Comparison of ENCODE assay signal across 10 cellular contexts in the genomic region with DNA sequence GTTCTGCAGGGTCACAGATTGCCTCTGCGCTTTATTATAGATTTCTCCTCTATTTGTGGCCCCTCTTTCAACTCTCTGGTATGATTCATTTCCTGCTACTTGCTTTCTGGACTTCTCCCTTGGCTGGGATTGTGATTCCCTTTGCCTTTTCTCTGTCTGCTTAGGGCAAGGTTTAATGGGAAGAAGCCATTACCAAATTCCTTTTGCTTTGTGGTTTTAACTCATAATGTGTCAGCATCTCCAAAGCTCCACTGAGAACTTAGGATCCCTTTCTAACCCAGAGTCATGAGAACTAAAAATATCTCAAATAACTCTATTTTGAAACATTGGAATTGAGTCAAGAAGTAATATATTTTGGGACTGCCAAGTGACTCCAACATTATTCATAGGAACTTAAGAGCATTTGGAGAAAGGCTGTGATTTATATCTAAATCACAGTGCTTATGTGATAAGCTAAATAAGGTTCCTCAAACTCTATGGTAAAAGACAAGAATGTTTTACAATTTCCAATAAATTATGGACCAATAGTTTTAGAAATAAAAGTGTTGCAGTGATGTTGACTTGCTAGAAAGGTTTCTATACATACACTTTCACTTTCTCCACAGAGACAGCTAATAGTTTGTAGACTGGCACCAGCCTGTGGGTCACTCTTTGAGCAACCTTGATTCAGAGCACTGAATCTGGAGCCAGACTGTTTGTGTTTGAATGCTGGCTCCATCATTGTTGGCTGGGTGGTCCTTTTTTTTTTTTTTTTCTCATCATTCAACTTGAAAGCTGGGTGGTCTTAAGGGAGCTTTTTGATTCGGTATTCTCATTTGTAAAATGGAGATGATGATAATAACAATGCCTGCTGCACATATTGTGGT.
A peak's percentile ranks its signal among the peaks of the same experiment; 100 is the strongest.
DNase-seq lines count a peak whose midpoint lies in the region; ATAC-seq and TF ChIP-seq lines count a peak whose summit lies in the region.
"Had no signal": no experiment of that assay in that cellular context is flagged by ENCODE, and none has a peak within 500 bp of the region (broad histone marks: within the 10 kb centered on the region; RNA-seq: fewer than 3 reads in every experiment).

No MANE protein-coding gene starts in this region.

- intact Hi-C loops in IMR-90 (cut with micrococcal nuclease) (no loop called here), right lobe of liver (cut with DNase I) (no loop called here), esophagus muscularis mucosa (cut with DNase I) (no loop called here)

- H3K36me3 ChIP-seq in IMR-90 (ENCODE audit: control insufficient read depth, insufficient read depth, low read length) (no peaks in the 10 kb centered on the region), right lobe of liver (no peaks in the 10 kb centered on the region), esophagus muscularis mucosa (no peaks in the 10 kb centered on the region)

- H3K27me3 ChIP-seq in IMR-90 (ENCODE audit: control insufficient read depth, insufficient read depth, low read length) (no peaks in the 10 kb centered on the region), right lobe of liver (no peaks in the 10 kb centered on the region), esophagus muscularis mucosa (no peaks in the 10 kb centered on the region)

- peaks cover 4% of the 10 kb centered on the region for H3K9me1 ChIP-seq in IMR-90 (ENCODE audit: insufficient read depth, low read length)

- TF ChIP-seq CTCF in AG04449 (IDR thresholded peaks at IDR 0.05; ENCODE audit: insufficient read depth, low read length, missing control alignments) (no peak), IMR-90 (conservative IDR thresholded peaks at IDR 0.05; ENCODE audit: low read depth, low read length) (no peak), choroid plexus epithelial cell (conservative IDR thresholded peaks at IDR 0.05; ENCODE audit: low read depth, low read length) (no peak), right lobe of liver (IDR thresholded peaks at IDR 0.05) (no peak), esophagus muscularis mucosa (IDR thresholded peaks at IDR 0.05) (no peak), glutamatergic neuron (IDR thresholded peaks at IDR 0.05; ENCODE audit: partially characterized antibody, unreplicated experiment) (no peak)

- in situ Hi-C loops in IMR-90 (cut with MboI; ENCODE audit: low sequenced_read_pairs): no loop called here

- peaks cover under 1% of the 10 kb centered on the region for H3K27me3 Mint-ChIP-seq in glutamatergic neuron (ENCODE audit: unreplicated experiment)

- H2BK20ac ChIP-seq in IMR-90 (ENCODE audit: low read depth, low read length): peak overlapping the region; percentile 91

- POLR2A ChIA-PET in AG04449 (lab: Yijun Ruan, JAX): interaction anchor here (0.5 to 2.3 kb wide), 9 partner anchors 15 to 615 kb away, joined by 3 to 6 read pairs (median 3); no protein-coding TSS in a partner anchor
- POLR2A ChIA-PET in IMR-90 (lab: Charles Lee; ENCODE audit: unreplicated experiment): interaction anchor here (0.6 to 0.7 kb wide), 2 partner anchors 14 to 200 kb away, joined by 3 to 5 read pairs; no protein-coding TSS in a partner anchor

- H3K4me1 Mint-ChIP-seq in glutamatergic neuron (ENCODE audit: low read depth, unreplicated experiment): no peaks in the 10 kb centered on the region

- no peak overlapping the region for H3K27ac Mint-ChIP-seq in glutamatergic neuron (ENCODE audit: unreplicated experiment)

- no peak overlapping the region for H3K4me3 Mint-ChIP-seq in glutamatergic neuron (ENCODE audit: unreplicated experiment)
- H3K4me3 Mint-ChIP-seq: CD14-positive monocyte had no signal

- no peaks in the 10 kb centered on the region for H3K9me3 ChIP-seq in IMR-90 (ENCODE audit: control insufficient read depth, insufficient read depth, low read length)
- no peaks in the 10 kb centered on the region for H3K9me3 ChIP-seq in right lobe of liver
- no peaks in the 10 kb centered on the region for H3K9me3 ChIP-seq in esophagus muscularis mucosa

- peaks cover 6% of the 10 kb centered on the region; the same call in 1 of the 2 replicates for H4K20me1 ChIP-seq in IMR-90 (ENCODE audit: insufficient read depth, low read length)

- peak overlapping the region; percentile 90 for H3K18ac ChIP-seq in IMR-90 (ENCODE audit: low read depth, low read length)

- H3K36me3 Mint-ChIP-seq in glutamatergic neuron (ENCODE audit: unreplicated experiment): no peaks in the 10 kb centered on the region
- H3K36me3 Mint-ChIP-seq: CD14-positive monocyte had no signal

- H2AK5ac ChIP-seq in IMR-90 (ENCODE audit: low read depth, low read length): peak overlapping the region; percentile 65; the same call in 1 of the 2 replicates

- CTCF ChIA-PET in AG04449 (lab: Yijun Ruan, JAX): interaction anchor here (0.7 to 2.2 kb wide), 6 partner anchors 10 to 323 kb away, joined by 3 to 5 read pairs (median 4); no protein-coding TSS in a partner anchor
- CTCF ChIA-PET in IMR-90 (lab: Yijun Ruan, JAX): no interaction called here

- H3K23ac ChIP-seq in IMR-90 (ENCODE audit: low read depth, low read length): peak overlapping the region; percentile 71; the same call in 1 of the 2 replicates

- H4K8ac ChIP-seq in IMR-90 (ENCODE audit: low read depth in 2 of 2, low read length in 2 of 2): peak overlapping the region in 1 of 2 experiments; percentile 59; a peak in 2 of 4 replicates

- TF ChIP-seq POLR2A in IMR-90 (IDR thresholded peaks at IDR 0.05; ENCODE audit: low read depth, low read length) (no peak), right lobe of liver (IDR thresholded peaks at IDR 0.05) (no peak), esophagus muscularis mucosa (IDR thresholded peaks at IDR 0.05; ENCODE audit: low read depth) (no peak)

- peak overlapping the region; percentile 47 for H2BK5ac ChIP-seq in IMR-90 (ENCODE audit: low read depth, low read length, poor library complexity, severe bottlenecking)

- H2BK120ac ChIP-seq in IMR-90 (ENCODE audit: low read depth, low read length): peak overlapping the region; percentile 92; the same call in 1 of the 2 replicates

- H3K4me1 ChIP-seq in IMR-90 (ENCODE audit: control insufficient read depth, insufficient read depth, low read length): peaks cover 4% of the 10 kb centered on the region
- H3K4me1 ChIP-seq in right lobe of liver: no peaks in the 10 kb centered on the region
- H3K4me1 ChIP-seq in esophagus muscularis mucosa: peaks cover 6 to 15% (median 7%) of the 10 kb centered on the region in 4 donors

- no peak overlapping the region for H3K4me3 ChIP-seq in AG04449 (ENCODE audit: low read depth, low read length)
- H3K4me3 ChIP-seq in IMR-90 (ENCODE audit: insufficient read depth, low read depth, low read length): no peak overlapping the region
- no peak overlapping the region for H3K4me3 ChIP-seq in choroid plexus epithelial cell (ENCODE audit: low read depth, low read length)
- no peak overlapping the region for H3K4me3 ChIP-seq in right lobe of liver
- no peak overlapping the region for H3K4me3 ChIP-seq in esophagus muscularis mucosa

- peak overlapping the region; percentile 78; the same call in 1 of the 3 replicates for H2BK15ac ChIP-seq in IMR-90 (ENCODE audit: low read depth, low read length)

- BruUV-seq in IMR-90 (replicated peaks; lab: Mats Ljungman, UMichigan): no TSS peak

- H2AK9ac ChIP-seq in IMR-90 (replicated peaks; ENCODE audit: low read depth, low read length, poor library complexity): no peak overlapping the region

- no peak overlapping the region for H2AFZ ChIP-seq in IMR-90 (replicated peaks; ENCODE audit: low read length, poor library complexity)

- H3K9me3 Mint-ChIP-seq in glutamatergic neuron (ENCODE audit: unreplicated experiment): no peaks in the 10 kb centered on the region
- H3K9me3 Mint-ChIP-seq: CD14-positive monocyte had no signal

- peak; percentile 97 for ATAC-seq in IMR-90 (ENCODE audit: low read depth)
- peak; percentile 18 to 72 (median 54) for ATAC-seq in right lobe of liver
- no peak for ATAC-seq in HG03460 (IDR thresholded peaks at IDR 0.05; ENCODE audit: unreplicated experiment)
- ATAC-seq in GM21423 (IDR thresholded peaks at IDR 0.05; ENCODE audit: unreplicated experiment): no peak

- TF ChIP-seq EP300 in esophagus muscularis mucosa (IDR thresholded peaks at IDR 0.05): no peak

- H3K79me1 ChIP-seq in IMR-90 (ENCODE audit: low read depth in 1 of 2, low read length in 2 of 2): no peaks in the 10 kb centered on the region

- dilution Hi-C loops in IMR-90 (cut with HindIII; ENCODE audit: low sequenced_read_pairs, unreplicated experiment): no loop called here

- H3K9ac ChIP-seq in IMR-90 (ENCODE audit: low read depth, low read length): no peak overlapping the region

- peak overlapping the region; percentile 69; the same call in 1 of the 2 replicates for H3K4ac ChIP-seq in IMR-90 (ENCODE audit: low read depth, low read length)

- TF ChIP-seq RAD21 in IMR-90 (IDR thresholded peaks at IDR 0.05; ENCODE audit: low read length): peak; percentile 18; the same call in 1 of the 2 replicates

- H3K56ac ChIP-seq in IMR-90 (ENCODE audit: extremely low read depth, insufficient read depth, low read length): no peak overlapping the region; the same call in 1 of the 2 replicates

- WGBS in IMR-90 (ENCODE audit: extremely low coverage in 2 of 2, insufficient read length in 1 of 2), 2 experiments: no CpG with 5 or more reads among the region's 2 CpGs
- 50% methylated on average over 2 of the region's 2 CpGs for WGBS in right lobe of liver (ENCODE audit: insufficient coverage, low coverage, low lambda C conversion rate, missing lambda C conversion rate)
- 59% methylated on average over 2 of the region's 2 CpGs for WGBS in esophagus muscularis mucosa

- DNase-seq in AG04449 (ENCODE audit: low read depth, low spot score) (peak; percentile 99), IMR-90 (peak; percentile 99), choroid plexus epithelial cell (ENCODE audit: low read depth) (peak; percentile 96), right lobe of liver (no peak), esophagus muscularis mucosa (ENCODE audit: extremely low spot score) (no peak), glutamatergic neuron (no peak)
- DNase-seq: NCI-H510A had no signal

- no peak overlapping the region for H4K5ac ChIP-seq in IMR-90 (ENCODE audit: low read depth, low read length)

- peak overlapping the region; percentile 92 for H3K4me2 ChIP-seq in IMR-90 (ENCODE audit: low read depth, low read length)

- H3K14ac ChIP-seq in IMR-90 (replicated peaks; ENCODE audit: low read depth, low read length): peak overlapping the region; percentile 93; the same call in 1 of the 2 replicates

- H3K27ac ChIP-seq in IMR-90 (ENCODE audit: insufficient read depth, low read length) (peak overlapping the region; percentile 71), right lobe of liver (no peak overlapping the region), esophagus muscularis mucosa (replicated peaks in 1 of 4) (no peak overlapping the region)

- H4K91ac ChIP-seq in IMR-90 (ENCODE audit: insufficient read depth, low read depth, low read length): no peak overlapping the region; the same call in 1 of the 2 replicates

TF ChIP-seq in IMR-90, 13 proteins besides CTCF, POLR2A, EP300 and RAD21 (continues in another document):
- TF ChIP-seq CHD1 (IDR thresholded peaks at IDR 0.05; ENCODE audit: low read depth, low read length) (no peak), MAFK (IDR thresholded peaks at IDR 0.05; ENCODE audit: low read depth, low read length) (no peak), FOS (IDR thresholded peaks at IDR 0.05; ENCODE audit: low read depth, low read length) (peak; percentile 59), RCOR1 (IDR thresholded peaks at IDR 0.05; ENCODE audit: insufficient replicate concordance, low read length) (no peak), MXI1 (IDR thresholded peaks at IDR 0.05; ENCODE audit: borderline replicate concordance, low read depth, low read length) (no peak)

Comparison
In these comparisons a context has a peak if more than half of its experiments do, and no peak if none do; other contexts are left out.
1. DNase-seq: peak in AG04449 (single experiment), IMR-90 (single experiment) and choroid plexus epithelial cell (single experiment); none in right lobe of liver (0 of 3), esophagus muscularis mucosa (single experiment) and glutamatergic neuron (single experiment).
2. ATAC-seq: peak in IMR-90 (single experiment) and right lobe of liver (4 of 4); none in HG03460 (single experiment) and GM21423 (single experiment).